ENCODE assay signal across 8 cellular contexts in the genomic region with DNA sequence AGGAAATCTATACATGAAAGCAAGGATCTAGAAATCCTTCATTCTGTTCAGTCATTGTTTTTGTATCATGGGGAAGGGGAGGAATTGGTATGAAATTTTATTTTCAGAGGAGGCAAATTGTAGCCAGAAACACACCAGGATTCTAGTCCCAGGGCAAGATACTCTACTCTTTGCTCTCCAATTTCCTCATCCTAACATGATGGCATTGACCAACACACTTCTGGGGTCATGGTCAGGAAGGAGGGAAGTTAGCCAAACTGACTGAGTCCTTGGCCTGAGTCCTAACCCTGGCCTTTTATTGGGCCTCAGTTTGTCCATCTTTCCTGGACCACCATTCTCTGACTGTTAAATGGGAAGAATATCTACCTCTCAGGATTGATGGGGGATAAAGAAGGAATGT.
"Had no signal": no experiment of that assay in that cellular context is flagged by ENCODE, and none has a peak within 500 bp of the region (broad histone marks: within the 10 kb centered on the region; RNA-seq: fewer than 3 reads in every experiment).

No MANE protein-coding gene starts in this region.

- ATAC-seq: HCT116 had no signal

- H3K9me3 ChIP-seq: HAP-1 had no signal

- H3K4me3 Mint-ChIP-seq: HFFc6, IgD-negative memory B cell had no signal

- H3K27ac ChIP-seq: GM23248 had no signal

- H3K27ac Mint-ChIP-seq: HFFc6, IgD-negative memory B cell had no signal

- H3K4me1 ChIP-seq: HAP-1 had no signal

- H3K36me3 Mint-ChIP-seq: IgD-negative memory B cell had no signal

- H3K4me3 ChIP-seq: GM23248, HAP-1 had no signal

- DNase-seq: GM23248, GOT3, H7, HFFc6, KBM-7 had no signal

- H3K4me1 Mint-ChIP-seq: IgD-negative memory B cell had no signal

- H3K9ac ChIP-seq: GM23248 had no signal

- H2AFZ ChIP-seq: GM23248 had no signal

- H3K36me3 ChIP-seq: HAP-1 had no signal

- H3K9me3 Mint-ChIP-seq: HFFc6, IgD-negative memory B cell had no signal
